In genomic region chrX:1450381-1451161, GRCh38 we compare ENCODE assay signal across 8 cellular contexts. TPM values are rescaled to one million over a fixed set of nuclear protein-coding genes. Genes with fewer than 3 reads are reported as not detected.
DNase-seq lines count a peak whose midpoint lies in the region; ATAC-seq and TF ChIP-seq lines count a peak whose summit lies in the region.
"Had no signal": no experiment of that assay in that cellular context is flagged by ENCODE, and none has a peak within 500 bp of the region (broad histone marks: within the 10 kb centered on the region; RNA-seq: fewer than 3 reads in every experiment).

No MANE protein-coding gene starts in this region.

- intact Hi-C loops in CD8-positive, alpha-beta T cell (cut with DNase I, micrococcal nuclease), result loop anchor here (5.0 to 10.0 kb wide), 6 partner anchors 203 to 1168 kb away; partner anchors contain the start of genes DHRSX (in 1 of the 2), PLCXD1 (in 1 of the 2) and ZBED1 (in 1 of the 2)
- intact Hi-C loops in mucosa of descending colon (cut with DNase I, micrococcal nuclease), result no loop called here

- TF ChIP-seq CTCF in CD8-positive, alpha-beta T cell (IDR thresholded peaks at IDR 0.05), result no peak
- TF ChIP-seq CTCF in mucosa of descending colon (IDR thresholded peaks at IDR 0.05), result no peak

- POLR2A ChIA-PET in CD8-positive, alpha-beta T cell (lab: Charles Lee), result no interaction called here

- peak in 4 of 7 experiments; percentile 6 to 47 (median 14) for DNase-seq in CD8-positive, alpha-beta T cell
- peak; percentile 53 for DNase-seq in activated CD8-positive, alpha-beta memory T cell treated with anti-CD3 and anti-CD28 coated beads, Interleukin-2, amount 50 U/mL, for 48 hours
- DNase-seq in mucosa of descending colon (peak in 2 of 3 donors; percentile 24 to 47), hypothalamus (lab: John Stamatoyannopoulos, UW) (no peak)
- DNase-seq: foreskin melanocyte had no signal

- H3K36me3 ChIP-seq in ACC112 (ENCODE audit: insufficient read depth, low read length) (peaks cover 26% of the 10 kb centered on the region; the same call in 1 of the 2 replicates), mucosa of descending colon (ENCODE audit: low read depth) (no peaks in the 10 kb centered on the region)
- H3K36me3 ChIP-seq in CD8-positive, alpha-beta T cell (ENCODE audit: insufficient read depth, low read length), result no peaks in the 10 kb centered on the region

- H3K4me3 Mint-ChIP-seq in CD8-positive, alpha-beta T cell, result no peak overlapping the region

- H3K9me3 Mint-ChIP-seq in CD8-positive, alpha-beta T cell, result peaks cover 23% of the 10 kb centered on the region

- peaks cover 27% of the 10 kb centered on the region for H3K36me3 Mint-ChIP-seq in CD8-positive, alpha-beta T cell

- H3K27ac Mint-ChIP-seq in CD8-positive, alpha-beta T cell, result no peak overlapping the region

- H3K4me1 ChIP-seq in ACC112 (ENCODE audit: control insufficient read depth, insufficient read depth, low read length, unreplicated experiment) (peaks cover 11% of the 10 kb centered on the region), mucosa of descending colon (ENCODE audit: low read depth) (peaks cover 9% of the 10 kb centered on the region)
- H3K4me1 ChIP-seq in CD8-positive, alpha-beta T cell (ENCODE audit: insufficient read depth, low read length), result peaks cover 33% of the 10 kb centered on the region

- H3K4me3 ChIP-seq in ACC112 (ENCODE audit: low read depth, low read length), result peak overlapping the region; percentile 93
- no peak overlapping the region for H3K4me3 ChIP-seq in CD8-positive, alpha-beta T cell (ENCODE audit: low read depth, low read length)
- H3K4me3 ChIP-seq in mucosa of descending colon, result no peak overlapping the region

- ATAC-seq in CD8-positive, alpha-beta T cell, result no peak
- ATAC-seq in mucosa of descending colon (no peak), SK-N-SH treated with all-trans-retinoic acid at 6 μM for 48 hours (no peak), GM19328 (IDR thresholded peaks at IDR 0.05; ENCODE audit: unreplicated experiment) (no peak)

- no peaks in the 10 kb centered on the region for H3K9me3 ChIP-seq in CD8-positive, alpha-beta T cell (ENCODE audit: low read length)
- no peaks in the 10 kb centered on the region for H3K9me3 ChIP-seq in mucosa of descending colon

- peaks cover 7% of the 10 kb centered on the region for H3K27me3 ChIP-seq in ACC112 (ENCODE audit: insufficient read depth, low read length)
- no peaks in the 10 kb centered on the region for H3K27me3 ChIP-seq in CD8-positive, alpha-beta T cell (ENCODE audit: insufficient read depth, low read length)

- peaks cover 58% of the 10 kb centered on the region for H3K79me2 ChIP-seq in ACC112 (ENCODE audit: control insufficient read depth, insufficient read depth, low read length, unreplicated experiment)

- no peak overlapping the region for H2AFZ ChIP-seq in ACC112 (ENCODE audit: low read length, unreplicated experiment)

- CTCF ChIA-PET in CD8-positive, alpha-beta T cell (lab: Charles Lee), result no interaction called here

- H3K27me3 Mint-ChIP-seq in CD8-positive, alpha-beta T cell (ENCODE audit: low read depth), result no peaks in the 10 kb centered on the region

- H3K27ac ChIP-seq in ACC112 (ENCODE audit: low read depth, low read length), result no peak overlapping the region
- no peak overlapping the region for H3K27ac ChIP-seq in CD8-positive, alpha-beta T cell (ENCODE audit: low read depth, low read length)

- H3K4me1 Mint-ChIP-seq in CD8-positive, alpha-beta T cell (ENCODE audit: low read depth), result peaks cover 21% of the 10 kb centered on the region

TF ChIP-seq in SK-N-SH treated with all-trans-retinoic acid at 6 μM for 48 hours, 23 proteins besides CTCF, POLR2A, EP300 and RAD21 (continues in another document):
- TF ChIP-seq PPARA (CRISPR knock-in tag; IDR thresholded peaks at IDR 0.05; ENCODE audit: borderline replicate concordance), result no peak
- TF ChIP-seq PATZ1 (CRISPR knock-in tag; IDR thresholded peaks at IDR 0.05; ENCODE audit: borderline replicate concordance), result no peak
- TF ChIP-seq ZNF70 (CRISPR knock-in tag; IDR thresholded peaks at IDR 0.05), result no peak
- TF ChIP-seq TOX (CRISPR knock-in tag; IDR thresholded peaks at IDR 0.05; ENCODE audit: borderline replicate concordance), result no peak
- no peak for TF ChIP-seq CSDC2 (CRISPR knock-in tag; IDR thresholded peaks at IDR 0.05)
- TF ChIP-seq ARNTL (CRISPR knock-in tag; IDR thresholded peaks at IDR 0.05; ENCODE audit: borderline replicate concordance, low read depth), result no peak
- TF ChIP-seq, protein P1, sequence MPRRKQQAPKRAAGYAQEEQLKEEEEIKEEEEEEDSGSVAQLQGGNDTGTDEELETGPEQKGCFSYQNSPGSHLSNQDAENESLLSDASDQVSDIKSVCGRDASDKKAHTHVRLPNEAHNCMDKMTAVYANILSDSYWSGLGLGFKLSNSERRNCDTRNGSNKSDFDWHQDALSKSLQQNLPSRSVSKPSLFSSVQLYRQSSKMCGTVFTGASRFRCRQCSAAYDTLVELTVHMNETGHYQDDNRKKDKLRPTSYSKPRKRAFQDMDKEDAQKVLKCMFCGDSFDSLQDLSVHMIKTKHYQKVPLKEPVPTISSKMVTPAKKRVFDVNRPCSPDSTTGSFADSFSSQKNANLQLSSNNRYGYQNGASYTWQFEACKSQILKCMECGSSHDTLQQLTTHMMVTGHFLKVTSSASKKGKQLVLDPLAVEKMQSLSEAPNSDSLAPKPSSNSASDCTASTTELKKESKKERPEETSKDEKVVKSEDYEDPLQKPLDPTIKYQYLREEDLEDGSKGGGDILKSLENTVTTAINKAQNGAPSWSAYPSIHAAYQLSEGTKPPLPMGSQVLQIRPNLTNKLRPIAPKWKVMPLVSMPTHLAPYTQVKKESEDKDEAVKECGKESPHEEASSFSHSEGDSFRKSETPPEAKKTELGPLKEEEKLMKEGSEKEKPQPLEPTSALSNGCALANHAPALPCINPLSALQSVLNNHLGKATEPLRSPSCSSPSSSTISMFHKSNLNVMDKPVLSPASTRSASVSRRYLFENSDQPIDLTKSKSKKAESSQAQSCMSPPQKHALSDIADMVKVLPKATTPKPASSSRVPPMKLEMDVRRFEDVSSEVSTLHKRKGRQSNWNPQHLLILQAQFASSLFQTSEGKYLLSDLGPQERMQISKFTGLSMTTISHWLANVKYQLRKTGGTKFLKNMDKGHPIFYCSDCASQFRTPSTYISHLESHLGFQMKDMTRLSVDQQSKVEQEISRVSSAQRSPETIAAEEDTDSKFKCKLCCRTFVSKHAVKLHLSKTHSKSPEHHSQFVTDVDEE (CRISPR knock-in tag; IDR thresholded peaks at IDR 0.05), result no peak
- TF ChIP-seq ZFP3 (CRISPR knock-in tag; IDR thresholded peaks at IDR 0.05), result no peak
- TF ChIP-seq ZNF8 (CRISPR knock-in tag; IDR thresholded peaks at IDR 0.05), result no peak
- TF ChIP-seq TCF4 (CRISPR knock-in tag; IDR thresholded peaks at IDR 0.05; ENCODE audit: borderline replicate concordance), result no peak
- TF ChIP-seq ESRRG (CRISPR knock-in tag; IDR thresholded peaks at IDR 0.05), result no peak
- no peak for TF ChIP-seq ZNF565 (CRISPR knock-in tag; conservative IDR thresholded peaks at IDR 0.05; ENCODE audit: low read depth)
- no peak for TF ChIP-seq OSR1 (CRISPR knock-in tag; IDR thresholded peaks at IDR 0.05)
- no peak for TF ChIP-seq ZFP30 (CRISPR knock-in tag; IDR thresholded peaks at IDR 0.05)
- no peak for TF ChIP-seq SNAI2 (CRISPR knock-in tag; IDR thresholded peaks at IDR 0.05)
- no peak for TF ChIP-seq RARB (CRISPR knock-in tag; IDR thresholded peaks at IDR 0.05)
- TF ChIP-seq ISL1 (CRISPR knock-in tag; IDR thresholded peaks at IDR 0.05), result no peak
- TF ChIP-seq, protein P2, sequence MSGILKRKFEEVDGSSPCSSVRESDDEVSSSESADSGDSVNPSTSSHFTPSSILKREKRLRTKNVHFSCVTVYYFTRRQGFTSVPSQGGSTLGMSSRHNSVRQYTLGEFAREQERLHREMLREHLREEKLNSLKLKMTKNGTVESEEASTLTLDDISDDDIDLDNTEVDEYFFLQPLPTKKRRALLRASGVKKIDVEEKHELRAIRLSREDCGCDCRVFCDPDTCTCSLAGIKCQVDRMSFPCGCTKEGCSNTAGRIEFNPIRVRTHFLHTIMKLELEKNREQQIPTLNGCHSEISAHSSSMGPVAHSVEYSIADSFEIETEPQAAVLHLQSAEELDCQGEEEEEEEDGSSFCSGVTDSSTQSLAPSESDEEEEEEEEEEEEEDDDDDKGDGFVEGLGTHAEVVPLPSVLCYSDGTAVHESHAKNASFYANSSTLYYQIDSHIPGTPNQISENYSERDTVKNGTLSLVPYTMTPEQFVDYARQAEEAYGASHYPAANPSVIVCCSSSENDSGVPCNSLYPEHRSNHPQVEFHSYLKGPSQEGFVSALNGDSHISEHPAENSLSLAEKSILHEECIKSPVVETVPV (CRISPR knock-in tag; IDR thresholded peaks at IDR 0.05), result no peak

RNA-seq across cellular contexts. Expression of gene ASMTL, which starts 2.1 kb away (rescaled TPM):
- 10 to 100 TPM; 55.4 to 66.8 TPM for total RNA-seq in CD8-positive, alpha-beta T cell
- total RNA-seq in mucosa of descending colon, result 10 to 100 TPM; 15.6 to 32.0 (median 18.8) TPM

RNA-seq across cellular contexts. Expression of gene SLC25A6, which starts 58.7 kb away (rescaled TPM):
- 100 to 1,000 TPM; 382 to 404 TPM for total RNA-seq in CD8-positive, alpha-beta T cell
- total RNA-seq in mucosa of descending colon, result 100 to 1,000 TPM; 435 to 455 (median 450) TPM

Comparison
In these comparisons a context has a peak if more than half of its experiments do, and no peak if none do; other contexts are left out.
1. DNase-seq: peak in CD8-positive, alpha-beta T cell (4 of 7), activated CD8-positive, alpha-beta memory T cell treated with anti-CD3 and anti-CD28 coated beads, Interleukin-2, amount 50 U/mL, for 48 hours (single experiment) and mucosa of descending colon (2 of 3); none in hypothalamus (0 of 51).
2. intact Hi-C loops: an anchor here in CD8-positive, alpha-beta T cell (5.0 to 10.0 kb wide); none called in mucosa of descending colon.